In the genomic region with DNA sequence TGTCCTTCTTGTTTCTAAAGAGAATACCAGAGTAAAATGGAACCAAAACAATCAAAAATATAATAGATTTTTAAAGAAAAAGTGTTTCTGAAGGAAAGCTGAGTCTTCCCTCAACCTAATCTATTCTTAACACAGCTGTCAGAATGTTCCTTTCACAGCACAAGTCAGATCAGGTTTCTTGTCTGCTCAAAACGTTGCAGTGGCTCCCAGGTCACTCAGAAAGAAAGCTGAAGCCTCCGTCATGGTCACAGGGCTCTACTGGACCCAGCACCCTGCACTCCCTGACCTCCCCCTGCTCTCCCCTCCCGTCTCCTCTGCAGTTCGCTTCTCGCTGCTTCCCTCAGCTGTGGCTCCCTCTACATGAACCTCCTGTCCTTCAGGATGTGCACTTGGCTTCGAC, we compare ENCODE assay signal across 26 cellular contexts.
"Had no signal": no experiment of that assay in that cellular context is flagged by ENCODE, and none has a peak within 500 bp of the region (broad histone marks: within the 10 kb centered on the region; RNA-seq: fewer than 3 reads in every experiment).

No MANE protein-coding gene starts in this region.

- DNase-seq: activated CD4-positive, alpha-beta memory T cell treated with anti-CD3 and anti-CD28 coated beads for 36 hours; activated CD4-positive, alpha-beta T cell treated with anti-CD3 and anti-CD28 coated beads for 36 hours; activated CD4-positive, alpha-beta T cell treated with anti-CD3 and anti-CD28 coated beads, Interleukin-2, amount 10 ng/mL, durations not matched to agents 24 days and 14 days; activated CD4-positive, CD25-positive, alpha-beta regulatory T cell; activated CD4-positive, CD25-positive, alpha-beta regulatory T cell treated with anti-CD3 and anti-CD28 coated beads, Interleukin-2, amount 50 U/mL, for 72 hours; activated CD8-positive, alpha-beta memory T cell treated with anti-CD3 and anti-CD28 coated beads, Interleukin-2, amount 10 ng/mL, durations not matched to agents 7 days and 5 days; activated CD8-positive, alpha-beta memory T cell treated with anti-CD3 and anti-CD28 coated beads, Interleukin-2, amount 50 U/mL, for 4 hours; activated CD8-positive, alpha-beta T cell treated with anti-CD3 and anti-CD28 coated beads, Interleukin-2, amount 10 ng/mL, durations not matched to agents 7 days and 5 days; activated effector memory CD4-positive, alpha-beta T cell treated with anti-CD3 and anti-CD28 coated beads, Interleukin-2, amount 50 U/mL, for 16 hours; activated naive CD4-positive, alpha-beta T cell treated with anti-CD3 and anti-CD28 coated beads for 36 hours; activated naive CD8-positive, alpha-beta T cell treated with anti-CD3 and anti-CD28 coated beads for 36 hours; activated naive CD8-positive, alpha-beta T cell treated with anti-CD3 and anti-CD28 coated beads, Interleukin-2, amount 50 U/mL, for 24 hours; activated T-cell treated with anti-CD3 and anti-CD28 coated beads, Interleukin-2, amount 50 U/mL, for 1 hour; activated T-cell treated with anti-CD3 and anti-CD28 coated beads, Interleukin-2, amount 50 U/mL, for 48 hours; adrenal gland; amygdala; aorta; body of pancreas; caudate nucleus; colonic mucosa; effector CD8-positive, alpha-beta T cell; esophagus squamous epithelium; foreskin melanocyte; head of caudate nucleus; T-helper 2 cell had no signal

- H3K9me3 ChIP-seq: adrenal gland, body of pancreas, colonic mucosa, esophagus squamous epithelium had no signal

- H3K36me3 ChIP-seq: adrenal gland, colonic mucosa, esophagus squamous epithelium had no signal

- H3K27ac ChIP-seq: adrenal gland, body of pancreas, colonic mucosa, epithelial cell of prostate, esophagus squamous epithelium had no signal

- H3K27me3 ChIP-seq: adrenal gland, body of pancreas, colonic mucosa, esophagus squamous epithelium had no signal

- H3K4me3 ChIP-seq: adrenal gland, body of pancreas, colonic mucosa, esophagus squamous epithelium had no signal

- ATAC-seq: activated CD4-positive, alpha-beta T cell treated with anti-CD3 and anti-CD28 coated beads for 36 hours; activated CD8-positive, alpha-beta memory T cell treated with anti-CD3 and anti-CD28 coated beads, Interleukin-2, amount 10 ng/mL, durations not matched to agents 7 days and 5 days; activated CD8-positive, alpha-beta T cell treated with anti-CD3 and anti-CD28 coated beads, Interleukin-2, amount 10 ng/mL, durations not matched to agents 7 days and 5 days; activated naive CD8-positive, alpha-beta T cell treated with anti-CD3 and anti-CD28 coated beads, Interleukin-2, amount 50 U/mL, for 24 hours; body of pancreas had no signal

- H3K4me1 ChIP-seq: adrenal gland, body of pancreas, colonic mucosa, esophagus squamous epithelium had no signal
